In the genomic region with DNA sequence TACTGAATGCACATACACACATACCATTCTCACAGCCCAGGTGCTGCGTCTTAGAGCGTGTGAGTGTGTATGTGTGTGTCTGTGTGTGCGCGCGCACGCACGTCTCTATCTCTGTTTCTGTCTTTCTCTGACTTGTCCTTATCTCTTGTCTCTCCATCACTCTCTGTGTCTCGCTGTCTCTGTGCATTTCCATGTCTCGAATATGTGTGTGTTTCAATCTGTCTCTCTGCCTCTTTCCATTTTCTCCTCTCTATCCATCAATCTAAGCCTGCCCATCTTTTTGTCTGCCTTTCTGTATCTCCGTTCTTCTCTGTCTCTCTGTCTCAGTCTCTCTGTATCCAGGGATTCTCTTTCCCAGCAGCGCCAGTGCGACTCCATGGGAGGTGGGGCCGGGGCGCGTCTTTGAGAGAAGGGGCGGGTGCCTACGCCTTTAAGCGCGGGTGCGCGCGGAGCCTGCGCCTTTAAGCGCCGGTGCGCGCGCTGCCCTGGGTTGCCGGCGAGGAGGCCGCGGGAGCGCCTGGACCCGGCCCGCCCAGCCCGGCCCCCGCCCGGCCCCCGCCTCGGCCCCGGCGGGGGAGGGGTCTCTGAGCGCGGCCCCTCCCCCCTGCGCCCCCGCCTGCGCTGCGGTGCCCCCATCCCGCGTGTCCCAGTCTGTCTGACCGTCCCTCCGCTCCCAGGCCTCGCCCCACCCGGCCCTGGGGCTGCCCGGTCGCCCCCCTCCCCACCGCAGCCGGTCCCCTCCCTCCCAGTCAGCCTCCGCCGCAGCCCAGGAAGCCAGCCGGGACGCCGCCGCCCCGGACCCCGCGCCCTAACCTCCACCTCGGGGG, we compare ENCODE assay signal across 8 cellular contexts. TPM values are rescaled to one million over a fixed set of nuclear protein-coding genes. Genes with fewer than 3 reads are reported as not detected.
DNase-seq lines count a peak whose midpoint lies in the region; ATAC-seq and TF ChIP-seq lines count a peak whose summit lies in the region.

A gene with protein sequence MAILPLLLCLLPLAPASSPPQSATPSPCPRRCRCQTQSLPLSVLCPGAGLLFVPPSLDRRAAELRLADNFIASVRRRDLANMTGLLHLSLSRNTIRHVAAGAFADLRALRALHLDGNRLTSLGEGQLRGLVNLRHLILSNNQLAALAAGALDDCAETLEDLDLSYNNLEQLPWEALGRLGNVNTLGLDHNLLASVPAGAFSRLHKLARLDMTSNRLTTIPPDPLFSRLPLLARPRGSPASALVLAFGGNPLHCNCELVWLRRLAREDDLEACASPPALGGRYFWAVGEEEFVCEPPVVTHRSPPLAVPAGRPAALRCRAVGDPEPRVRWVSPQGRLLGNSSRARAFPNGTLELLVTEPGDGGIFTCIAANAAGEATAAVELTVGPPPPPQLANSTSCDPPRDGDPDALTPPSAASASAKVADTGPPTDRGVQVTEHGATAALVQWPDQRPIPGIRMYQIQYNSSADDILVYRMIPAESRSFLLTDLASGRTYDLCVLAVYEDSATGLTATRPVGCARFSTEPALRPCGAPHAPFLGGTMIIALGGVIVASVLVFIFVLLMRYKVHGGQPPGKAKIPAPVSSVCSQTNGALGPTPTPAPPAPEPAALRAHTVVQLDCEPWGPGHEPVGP (plus strand): TSS at position 464 of the 827 bp plus-strand sequence. CDS start 3,052 bp downstream, outside the sequence.

- peak within 1 kb of the TSS; percentile 29 to 72 (median 68) for H3K27ac ChIP-seq in body of pancreas

- peaks cover 5% of the 10 kb centered on the region for H3K36me3 Mint-ChIP-seq in T-helper 2 cell treated with Interferon-gamma antibody and Interleukin-4, amounts not matched to agents 5 μg/mL and 100 μg/mL, for 36 hours (ENCODE audit: low read depth)

- H3K9me3 Mint-ChIP-seq in T-helper 2 cell treated with Interferon-gamma antibody and Interleukin-4, amounts not matched to agents 5 μg/mL and 100 μg/mL, for 36 hours = no peaks in the 10 kb centered on the region

- H3K4me3 ChIP-seq in body of pancreas (peak within 1 kb of the TSS; percentile 43 to 61), iPS-15b (ENCODE audit: low read depth, low read length) (peak within 1 kb of the TSS; percentile 78), retinal pigment epithelial cell (ENCODE audit: low read length) (peak within 1 kb of the TSS; percentile 82)

- peaks cover 29% of the 10 kb centered on the region for H3K4me1 Mint-ChIP-seq in T-helper 2 cell treated with Interferon-gamma antibody and Interleukin-4, amounts not matched to agents 5 μg/mL and 100 μg/mL, for 36 hours (ENCODE audit: low read depth)

- H3K9ac ChIP-seq in iPS-15b (ENCODE audit: low read depth, low read length) = peak within 1 kb of the TSS; percentile 65

- no peaks in the 10 kb centered on the region for H3K27me3 Mint-ChIP-seq in T-helper 2 cell treated with Interferon-gamma antibody and Interleukin-4, amounts not matched to agents 5 μg/mL and 100 μg/mL, for 36 hours (ENCODE audit: low read depth)

- H3K4me1 ChIP-seq in body of pancreas (peaks cover 36% of the 10 kb centered on the region), iPS-15b (ENCODE audit: control insufficient read depth, insufficient read depth, low read length) (peaks cover 18% of the 10 kb centered on the region)

- peak within 1 kb of the TSS; percentile 94 for H3K4me3 Mint-ChIP-seq in T-helper 2 cell treated with Interferon-gamma antibody and Interleukin-4, amounts not matched to agents 5 μg/mL and 100 μg/mL, for 36 hours

- ATAC-seq in body of pancreas (peak; percentile 19), GM21619 (IDR thresholded peaks at IDR 0.05; ENCODE audit: unreplicated experiment) (no peak)

- H3K36me3 ChIP-seq in body of pancreas (replicated peaks in 1 of 2; ENCODE audit: insufficient read depth in 1 of 2, low read depth in 2 of 2) (no peaks in the 10 kb centered on the region), iPS-15b (ENCODE audit: control insufficient read depth, insufficient read depth, low read length) (peaks cover 12% of the 10 kb centered on the region)

- DNase-seq in Daoy (ENCODE audit: low read depth) (peak; percentile 77), NCI-H146 (lab: John Stamatoyannopoulos, UW) (peak; percentile 88), body of pancreas (peak; percentile 67 to 83 (median 70)), retinal pigment epithelial cell (ENCODE audit: low read depth) (no peak), cortex of kidney (lab: John Stamatoyannopoulos, UW) (no peak)
- peak; percentile 67 for DNase-seq in T-helper 2 cell treated with Interferon-gamma antibody and Interleukin-4, amounts not matched to agents 5 μg/mL and 100 μg/mL, for 36 hours (ENCODE audit: low spot score)

- peak within 1 kb of the TSS; percentile 58 for H3K27ac Mint-ChIP-seq in T-helper 2 cell treated with Interferon-gamma antibody and Interleukin-4, amounts not matched to agents 5 μg/mL and 100 μg/mL, for 36 hours

- peak in 3 of 7 experiments; percentile 7 to 27 (median 15) for TF ChIP-seq CTCF in body of pancreas (IDR thresholded peaks at IDR 0.05)
- TF ChIP-seq CTCF in retinal pigment epithelial cell (conservative IDR thresholded peaks at IDR 0.05; ENCODE audit: low read depth, low read length) = no peak

- H3K27me3 ChIP-seq in body of pancreas (no peaks in the 10 kb centered on the region), iPS-15b (ENCODE audit: control insufficient read depth, insufficient read depth, low read length) (no peaks in the 10 kb centered on the region)

- WGBS in body of pancreas, 2 donors = 1% methylated on average over 16 to 56 of the region's 68 CpGs

- intact Hi-C loops in body of pancreas (cut with DNase I) = no loop called here

- TF ChIP-seq POLR2A in body of pancreas (IDR thresholded peaks at IDR 0.05) = no peak

- no peaks in the 10 kb centered on the region for H3K9me3 ChIP-seq in body of pancreas
- no peaks in the 10 kb centered on the region for H3K9me3 ChIP-seq in iPS-15b (ENCODE audit: control insufficient read depth, insufficient read depth, low read length)

RNA-seq across cellular contexts. Expression of the gene that starts here (rescaled TPM):
- total RNA-seq in Daoy (2014; rRNA removed; shearing (Covaris generic)) = 1.2 and 1.4 TPM in 2 replicates
- 10 to 100 TPM; 13.2 to 14.5 TPM for total RNA-seq in body of pancreas

Comparison
In these comparisons a context has a peak if more than half of its experiments do, and no peak if none do; other contexts are left out.
1. DNase-seq: peak in Daoy (single experiment), NCI-H146 (single experiment), T-helper 2 cell treated with Interferon-gamma antibody and Interleukin-4, amounts not matched to agents 5 μg/mL and 100 μg/mL, for 36 hours (single experiment) and body of pancreas (4 of 4); none in retinal pigment epithelial cell (single experiment) and cortex of kidney (single experiment).
2. Peak in every context shown above with its lines, with median percentiles within 50 percentile points of each other: H3K4me3 ChIP-seq.